ENCODE assay signal across 11 cellular contexts in the genomic region with DNA sequence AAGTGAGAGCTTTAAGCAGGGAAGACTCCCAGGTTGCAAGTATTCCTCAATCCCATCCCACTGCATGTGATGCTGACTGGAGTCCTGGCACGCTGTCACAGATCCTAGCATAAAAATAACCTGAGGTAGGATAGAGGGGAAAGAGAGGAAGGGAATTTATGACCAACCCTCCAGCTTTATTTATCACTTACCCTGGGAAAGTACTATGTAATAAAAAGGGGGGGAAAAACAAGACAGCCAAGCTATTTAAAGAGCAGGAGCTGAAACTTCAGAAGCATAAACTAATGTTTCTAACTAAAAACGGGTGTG.
"Had no signal": no experiment of that assay in that cellular context is flagged by ENCODE, and none has a peak within 500 bp of the region (broad histone marks: within the 10 kb centered on the region; RNA-seq: fewer than 3 reads in every experiment).

No MANE protein-coding gene starts in this region.

- DNase-seq: activated CD4-positive, alpha-beta memory T cell treated with anti-CD3 and anti-CD28 coated beads for 36 hours; activated CD4-positive, alpha-beta T cell treated with anti-CD3 and anti-CD28 coated beads for 1 hour; activated T-cell treated with anti-CD3 and anti-CD28 coated beads, Interleukin-2, amount 50 U/mL, for 48 hours; foreskin melanocyte; naive thymus-derived CD4-positive, alpha-beta T cell; posterior cingulate gyrus; right lobe of liver; SJCRH30; stimulated activated CD4-positive, alpha-beta T cell treated with anti-CD3 and anti-CD28 coated beads, Interleukin-12 subunit alpha, Interleukin-12 subunit beta, amount 100 ng/mL, for 4 hours; stimulated activated naive CD4-positive, alpha-beta T cell treated with Interleukin-2 at 50 U/mL for 16 hours had no signal

- H3K4me1 ChIP-seq: right lobe of liver, suprapubic skin had no signal

- ATAC-seq: naive thymus-derived CD4-positive, alpha-beta T cell; right lobe of liver had no signal

- H3K36me3 ChIP-seq: right lobe of liver, SJCRH30, suprapubic skin had no signal

- H3K27me3 ChIP-seq: right lobe of liver, SJCRH30, suprapubic skin had no signal

- H3K27ac ChIP-seq: right lobe of liver, SJCRH30, suprapubic skin had no signal

- H3K4me3 ChIP-seq: right lobe of liver, SJCRH30, suprapubic skin had no signal

- H3K9me3 ChIP-seq: right lobe of liver, SJCRH30, suprapubic skin had no signal
